ENCODE assay signal across 37 cellular contexts in genomic region chr18:6024740-6025139, GRCh38.
"Had no signal": no experiment of that assay in that cellular context is flagged by ENCODE, and none has a peak within 500 bp of the region (broad histone marks: within the 10 kb centered on the region; RNA-seq: fewer than 3 reads in every experiment).

No MANE protein-coding gene starts in this region.

- H3K4me1 ChIP-seq: Peyer's patch, SJSA1 had no signal

- H3K36me3 Mint-ChIP-seq: activated CD8-positive, alpha-beta memory T cell treated with anti-CD3 and anti-CD28 coated beads, Interleukin-2, amount 10 ng/mL, durations not matched to agents 7 days and 5 days; activated naive CD4-positive, alpha-beta T cell treated with anti-CD3 and anti-CD28 coated beads, Interleukin-2, amount 10 ng/mL, durations not matched to agents 7 days and 5 days; activated naive CD8-positive, alpha-beta T cell; WTC11 had no signal

- FAIRE-seq: TTC549 had no signal

- H3K4me1 Mint-ChIP-seq: activated CD4-positive, alpha-beta T cell treated with anti-CD3 and anti-CD28 coated beads for 36 hours; activated CD8-positive, alpha-beta memory T cell treated with anti-CD3 and anti-CD28 coated beads, Interleukin-2, amount 10 ng/mL, durations not matched to agents 7 days and 5 days had no signal

- H3K4me2 ChIP-seq: SK-N-SH had no signal

- H3K36me3 ChIP-seq: brain microvascular endothelial cell, Peyer's patch, SJSA1 had no signal

- H3K27me3 Mint-ChIP-seq: activated CD4-positive, alpha-beta T cell treated with anti-CD3 and anti-CD28 coated beads for 36 hours; activated CD8-positive, alpha-beta memory T cell treated with anti-CD3 and anti-CD28 coated beads, Interleukin-2, amount 10 ng/mL, durations not matched to agents 7 days and 5 days; activated naive CD4-positive, alpha-beta T cell treated with anti-CD3 and anti-CD28 coated beads, Interleukin-2, amount 10 ng/mL, durations not matched to agents 7 days and 5 days; activated naive CD8-positive, alpha-beta T cell treated with anti-CD3 and anti-CD28 coated beads, Interleukin-2, amount 50 U/mL, for 24 hours had no signal

- H3K9me3 ChIP-seq: Peyer's patch, SJSA1, SK-N-SH had no signal

- H3K27me3 ChIP-seq: brain microvascular endothelial cell, Peyer's patch, SJSA1 had no signal

- H3K27ac ChIP-seq: brain microvascular endothelial cell, Peyer's patch, SJSA1 had no signal

- DNase-seq: activated CD4-positive, alpha-beta memory T cell treated with anti-CD3 and anti-CD28 coated beads for 36 hours; activated CD4-positive, alpha-beta T cell treated with anti-CD3 and anti-CD28 coated beads for 36 hours; activated CD4-positive, alpha-beta T cell treated with anti-CD3 and anti-CD28 coated beads, Interleukin-2, amount 50 U/mL, for 1 hour; activated CD8-positive, alpha-beta memory T cell treated with anti-CD3 and anti-CD28 coated beads for 24 hours; activated CD8-positive, alpha-beta memory T cell treated with anti-CD3 and anti-CD28 coated beads, Interleukin-2, amount 10 ng/mL, durations not matched to agents 7 days and 5 days; activated CD8-positive, alpha-beta memory T cell treated with anti-CD3 and anti-CD28 coated beads, Interleukin-2, amount 50 U/mL, for 48 hours; activated effector memory CD4-positive, alpha-beta T cell treated with Interleukin-2 at 50 U/mL for 16 hours; activated naive CD4-positive, alpha-beta T cell treated with anti-CD3 and anti-CD28 coated beads, Interleukin-2, amount 10 ng/mL, durations not matched to agents 7 days and 5 days; activated naive CD8-positive, alpha-beta T cell treated with anti-CD3 and anti-CD28 coated beads, Interleukin-2, amount 50 U/mL, for 24 hours; activated T-cell treated with anti-CD3 and anti-CD28 coated beads, Interleukin-2, amount 50 U/mL, for 48 hours; aorta; brain microvascular endothelial cell; central memory CD4-positive, alpha-beta T cell; Kasumi-1; KG1; MM.1S; MV-4-11; NCI-H1092; NCI-H1436 treated with DMSO at 0.1 percent for 48 hours; NCI-H1694 treated with DMSO at 0.1 percent for 48 hours; NCI-H2029; NCI-H345; NCI-H510A; NCI-H526; NK-92 treated with Interleukin-12 subunit alpha and Interleukin-12 subunit beta, amount 100 ng/mL, for 24 hours; PC-3; Peyer's patch; RPMI8226; SHP77 treated with DMSO at 0.1 percent for 48 hours; SK-N-SH had no signal

- H3K9me3 Mint-ChIP-seq: activated CD4-positive, alpha-beta memory T cell treated with anti-CD3 and anti-CD28 coated beads for 36 hours; activated naive CD4-positive, alpha-beta T cell treated with anti-CD3 and anti-CD28 coated beads, Interleukin-2, amount 10 ng/mL, durations not matched to agents 7 days and 5 days; T-helper 1 cell treated with Interleukin-12 subunit alpha and Interleukin-12 subunit beta and Interleukin-4 antibody, amounts not matched to agents 30 μg/mL and 1 μg/mL, for 36 hours; T-helper 2 cell treated with Interferon-gamma antibody and Interleukin-4, amounts not matched to agents 5 μg/mL and 100 μg/mL, for 36 hours had no signal

- H3K27ac Mint-ChIP-seq: activated CD4-positive, alpha-beta memory T cell treated with anti-CD3 and anti-CD28 coated beads for 36 hours; activated CD4-positive, alpha-beta T cell treated with anti-CD3 and anti-CD28 coated beads for 36 hours; activated CD8-positive, alpha-beta memory T cell treated with anti-CD3 and anti-CD28 coated beads, Interleukin-2, amount 10 ng/mL, durations not matched to agents 7 days and 5 days; activated naive CD4-positive, alpha-beta T cell treated with anti-CD3 and anti-CD28 coated beads, Interleukin-2, amount 10 ng/mL, durations not matched to agents 7 days and 5 days; activated naive CD8-positive, alpha-beta T cell; activated naive CD8-positive, alpha-beta T cell treated with anti-CD3 and anti-CD28 coated beads, Interleukin-2, amount 50 U/mL, for 24 hours; T-helper 1 cell treated with Interleukin-12 subunit alpha and Interleukin-12 subunit beta and Interleukin-4 antibody, amounts not matched to agents 30 μg/mL and 1 μg/mL, for 36 hours; T-helper 2 cell treated with Interferon-gamma antibody and Interleukin-4, amounts not matched to agents 5 μg/mL and 100 μg/mL, for 36 hours; WTC11 had no signal

- H3K9ac ChIP-seq: SK-N-SH had no signal

- H3K4me3 ChIP-seq: Peyer's patch, SJSA1 had no signal

- ATAC-seq: activated CD4-positive, alpha-beta T cell treated with anti-CD3 and anti-CD28 coated beads for 36 hours; activated CD4-positive, CD25-positive, alpha-beta regulatory T cell treated with anti-CD3 and anti-CD28 coated beads, Interleukin-2, amount 50 U/mL, for 24 hours; activated CD8-positive, alpha-beta memory T cell treated with anti-CD3 and anti-CD28 coated beads, Interleukin-2, amount 10 ng/mL, durations not matched to agents 7 days and 5 days; activated naive CD8-positive, alpha-beta T cell treated with anti-CD3 and anti-CD28 coated beads, Interleukin-2, amount 50 U/mL, for 24 hours; PC-3; WTC11 had no signal

- H3K4me3 Mint-ChIP-seq: activated CD4-positive, alpha-beta memory T cell treated with anti-CD3 and anti-CD28 coated beads for 36 hours; activated CD4-positive, alpha-beta T cell treated with anti-CD3 and anti-CD28 coated beads for 36 hours; activated CD8-positive, alpha-beta memory T cell treated with anti-CD3 and anti-CD28 coated beads, Interleukin-2, amount 10 ng/mL, durations not matched to agents 7 days and 5 days; activated naive CD4-positive, alpha-beta T cell treated with anti-CD3 and anti-CD28 coated beads, Interleukin-2, amount 10 ng/mL, durations not matched to agents 7 days and 5 days; activated naive CD8-positive, alpha-beta T cell; activated naive CD8-positive, alpha-beta T cell treated with anti-CD3 and anti-CD28 coated beads, Interleukin-2, amount 50 U/mL, for 24 hours; T-helper 1 cell treated with Interleukin-12 subunit alpha and Interleukin-12 subunit beta and Interleukin-4 antibody, amounts not matched to agents 30 μg/mL and 1 μg/mL, for 36 hours; T-helper 2 cell treated with Interferon-gamma antibody and Interleukin-4, amounts not matched to agents 5 μg/mL and 100 μg/mL, for 36 hours; WTC11 had no signal
